ENCODE assay signal across 1 cellular context in the genomic region with DNA sequence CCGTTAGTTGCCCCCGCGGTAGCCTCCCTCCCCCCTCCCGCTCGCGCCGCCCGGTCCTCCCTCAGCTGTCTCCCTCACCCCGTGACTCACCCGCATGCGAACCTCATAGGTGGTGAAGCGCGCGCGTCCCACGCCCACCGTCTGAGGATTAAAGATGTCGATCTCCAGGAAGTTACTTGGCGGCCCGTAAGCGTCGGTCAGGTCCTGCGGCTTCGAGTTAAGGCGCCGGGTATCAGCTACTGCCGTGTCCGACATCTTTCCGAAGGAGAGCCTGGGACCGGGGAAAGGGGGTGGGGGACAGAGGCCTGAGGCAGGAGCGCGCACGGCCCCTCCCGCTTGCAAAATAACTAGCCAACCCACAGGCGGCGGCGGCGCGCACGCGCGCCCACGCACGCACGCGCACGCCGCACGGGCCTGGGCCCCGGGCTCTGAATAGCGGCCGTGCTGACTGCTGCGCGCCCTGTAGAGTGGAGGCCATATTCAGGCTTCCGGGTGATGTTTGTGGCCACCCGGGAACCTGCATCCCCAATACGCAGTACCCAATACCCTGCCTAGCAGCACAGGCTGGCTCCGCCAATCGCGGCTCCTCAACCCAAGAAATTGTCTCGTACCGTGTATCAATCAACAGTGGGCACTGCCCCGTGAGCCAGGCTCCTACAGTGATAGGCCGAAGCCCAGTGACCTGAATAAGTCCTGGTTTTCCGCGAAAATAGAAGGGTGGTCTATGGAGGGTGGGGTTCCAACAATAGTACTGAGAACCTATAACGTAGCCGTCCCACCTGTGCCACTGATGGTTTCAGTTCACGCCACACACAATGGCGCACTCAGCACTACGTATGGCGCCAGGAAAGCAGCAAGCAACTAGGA.
TF ChIP-seq lines count a peak whose summit lies in the region.

A gene (minus strand): TSS at position 283 of the 867 bp plus-strand sequence. CDS start 28 bp downstream, at position 255.

TF ChIP-seq in SK-N-SH, 30 proteins besides CTCF, POLR2A, EP300 and RAD21 (continued from another document):
- TF ChIP-seq RXRA (IDR thresholded peaks at IDR 0.05; ENCODE audit: borderline replicate concordance, low read depth) (no peak), GABPA (IDR thresholded peaks at IDR 0.05; ENCODE audit: low read depth) (0 out of 2 replicates have a peak, but pooled peaks have one; percentile 25), MXI1 (IDR thresholded peaks at IDR 0.05; ENCODE audit: low read depth, low read length) (no peak), JUND (IDR thresholded peaks at IDR 0.05) (peak; percentile 6; the same call in 1 of the 2 replicates), CHD2 (IDR thresholded peaks at IDR 0.05; ENCODE audit: low read length, partially characterized antibody) (peak; percentile 20), SIN3A (IDR thresholded peaks at IDR 0.05; ENCODE audit: borderline replicate concordance, low read depth, low read length) (no peak; the same call in 1 of the 2 replicates), MEF2A (IDR thresholded peaks at IDR 0.05; ENCODE audit: borderline replicate concordance, low read depth) (no peak)
- TF ChIP-seq, protein P1, sequence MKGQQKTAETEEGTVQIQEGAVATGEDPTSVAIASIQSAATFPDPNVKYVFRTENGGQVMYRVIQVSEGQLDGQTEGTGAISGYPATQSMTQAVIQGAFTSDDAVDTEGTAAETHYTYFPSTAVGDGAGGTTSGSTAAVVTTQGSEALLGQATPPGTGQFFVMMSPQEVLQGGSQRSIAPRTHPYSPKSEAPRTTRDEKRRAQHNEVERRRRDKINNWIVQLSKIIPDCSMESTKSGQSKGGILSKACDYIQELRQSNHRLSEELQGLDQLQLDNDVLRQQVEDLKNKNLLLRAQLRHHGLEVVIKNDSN (IDR thresholded peaks at IDR 0.05; ENCODE audit: borderline replicate concordance, low read depth) = peak; percentile 56
- TF ChIP-seq, protein P2, sequence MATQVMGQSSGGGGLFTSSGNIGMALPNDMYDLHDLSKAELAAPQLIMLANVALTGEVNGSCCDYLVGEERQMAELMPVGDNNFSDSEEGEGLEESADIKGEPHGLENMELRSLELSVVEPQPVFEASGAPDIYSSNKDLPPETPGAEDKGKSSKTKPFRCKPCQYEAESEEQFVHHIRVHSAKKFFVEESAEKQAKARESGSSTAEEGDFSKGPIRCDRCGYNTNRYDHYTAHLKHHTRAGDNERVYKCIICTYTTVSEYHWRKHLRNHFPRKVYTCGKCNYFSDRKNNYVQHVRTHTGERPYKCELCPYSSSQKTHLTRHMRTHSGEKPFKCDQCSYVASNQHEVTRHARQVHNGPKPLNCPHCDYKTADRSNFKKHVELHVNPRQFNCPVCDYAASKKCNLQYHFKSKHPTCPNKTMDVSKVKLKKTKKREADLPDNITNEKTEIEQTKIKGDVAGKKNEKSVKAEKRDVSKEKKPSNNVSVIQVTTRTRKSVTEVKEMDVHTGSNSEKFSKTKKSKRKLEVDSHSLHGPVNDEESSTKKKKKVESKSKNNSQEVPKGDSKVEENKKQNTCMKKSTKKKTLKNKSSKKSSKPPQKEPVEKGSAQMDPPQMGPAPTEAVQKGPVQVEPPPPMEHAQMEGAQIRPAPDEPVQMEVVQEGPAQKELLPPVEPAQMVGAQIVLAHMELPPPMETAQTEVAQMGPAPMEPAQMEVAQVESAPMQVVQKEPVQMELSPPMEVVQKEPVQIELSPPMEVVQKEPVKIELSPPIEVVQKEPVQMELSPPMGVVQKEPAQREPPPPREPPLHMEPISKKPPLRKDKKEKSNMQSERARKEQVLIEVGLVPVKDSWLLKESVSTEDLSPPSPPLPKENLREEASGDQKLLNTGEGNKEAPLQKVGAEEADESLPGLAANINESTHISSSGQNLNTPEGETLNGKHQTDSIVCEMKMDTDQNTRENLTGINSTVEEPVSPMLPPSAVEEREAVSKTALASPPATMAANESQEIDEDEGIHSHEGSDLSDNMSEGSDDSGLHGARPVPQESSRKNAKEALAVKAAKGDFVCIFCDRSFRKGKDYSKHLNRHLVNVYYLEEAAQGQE (IDR thresholded peaks at IDR 0.05; ENCODE audit: low read depth, low read length) = no peak
